Comparison of ENCODE assay signal across 19 cellular contexts in genomic region chr3:4703054-4703480, GRCh38.
DNase-seq lines count a peak whose midpoint lies in the region; ATAC-seq and TF ChIP-seq lines count a peak whose summit lies in the region.
"Had no signal": no experiment of that assay in that cellular context is flagged by ENCODE, and none has a peak within 500 bp of the region (broad histone marks: within the 10 kb centered on the region; RNA-seq: fewer than 3 reads in every experiment).

No MANE protein-coding gene starts in this region.

- peaks cover 20% of the 10 kb centered on the region for H3K9me3 Mint-ChIP-seq in activated CD4-positive, alpha-beta T cell treated with anti-CD3 and anti-CD28 coated beads, Interleukin-2, amount 10 ng/mL, durations not matched to agents 24 days and 14 days
- no peaks in the 10 kb centered on the region for H3K9me3 Mint-ChIP-seq in stimulated activated effector memory CD8-positive, alpha-beta T cell treated with anti-CD3 and anti-CD28 coated beads, Interleukin-12 subunit alpha, Interleukin-12 subunit beta, amount 100 ng/mL, for 72 hours
- no peaks in the 10 kb centered on the region for H3K9me3 Mint-ChIP-seq in CD4-positive, alpha-beta T cell
- H3K9me3 Mint-ChIP-seq: CD8-positive, alpha-beta memory T cell; HFFc6; WTC11 had no signal

- POLR2A ChIA-PET in CD4-positive, alpha-beta T cell (lab: Charles Lee), result no interaction called here

- no peaks in the 10 kb centered on the region for H3K9me3 ChIP-seq in CD4-positive, alpha-beta T cell (ENCODE audit: control insufficient read depth, low read length)
- H3K9me3 ChIP-seq: Peyer's patch had no signal

- peak overlapping the region; percentile 11 for H3K4me3 Mint-ChIP-seq in activated CD4-positive, alpha-beta T cell treated with anti-CD3 and anti-CD28 coated beads, Interleukin-2, amount 10 ng/mL, durations not matched to agents 24 days and 14 days
- H3K4me3 Mint-ChIP-seq in stimulated activated effector memory CD8-positive, alpha-beta T cell treated with anti-CD3 and anti-CD28 coated beads, Interleukin-12 subunit alpha, Interleukin-12 subunit beta, amount 100 ng/mL, for 72 hours, result no peak overlapping the region
- no peak overlapping the region for H3K4me3 Mint-ChIP-seq in CD4-positive, alpha-beta T cell
- H3K4me3 Mint-ChIP-seq: CD8-positive, alpha-beta memory T cell; HFFc6; WTC11 had no signal

- intact Hi-C loops in activated CD4-positive, alpha-beta T cell treated with anti-CD3 and anti-CD28 coated beads, Interleukin-2, amount 10 ng/mL, durations not matched to agents 24 days and 14 days (cut with micrococcal nuclease), result no loop called here
- intact Hi-C loops in CD4-positive, alpha-beta T cell (cut with DNase I, micrococcal nuclease), result no loop called here

- peaks cover 26% of the 10 kb centered on the region for H3K4me1 Mint-ChIP-seq in activated CD4-positive, alpha-beta T cell treated with anti-CD3 and anti-CD28 coated beads, Interleukin-2, amount 10 ng/mL, durations not matched to agents 24 days and 14 days
- H3K4me1 Mint-ChIP-seq in stimulated activated effector memory CD8-positive, alpha-beta T cell treated with anti-CD3 and anti-CD28 coated beads, Interleukin-12 subunit alpha, Interleukin-12 subunit beta, amount 100 ng/mL, for 72 hours, result peaks cover 11% of the 10 kb centered on the region
- no peaks in the 10 kb centered on the region for H3K4me1 Mint-ChIP-seq in CD4-positive, alpha-beta T cell (ENCODE audit: low read depth)

- H3K4me3 ChIP-seq in cardiac fibroblast (replicated peaks in 1 of 2; ENCODE audit: low read depth in 2 of 2, low read length in 2 of 2), result no peak overlapping the region
- H3K4me3 ChIP-seq: GM12878, Peyer's patch had no signal

- ATAC-seq in left lobe of liver, result peak; percentile 90
- no peak for ATAC-seq in stimulated activated effector memory CD8-positive, alpha-beta T cell treated with anti-CD3 and anti-CD28 coated beads, Interleukin-12 subunit alpha, Interleukin-12 subunit beta, amount 100 ng/mL, for 72 hours
- no peak for ATAC-seq in CD4-positive, alpha-beta T cell (ENCODE audit: poor library complexity)
- ATAC-seq: GM12878, WTC11 had no signal

- TF ChIP-seq CTCF in cardiac fibroblast (IDR thresholded peaks at IDR 0.05; ENCODE audit: low read depth, low read length), result no peak
- no peak for TF ChIP-seq CTCF in CD4-positive, alpha-beta T cell (IDR thresholded peaks at IDR 0.05)

- no peak for DNase-seq in activated CD4-positive, alpha-beta T cell treated with anti-CD3 and anti-CD28 coated beads, Interleukin-2, amount 10 ng/mL, durations not matched to agents 24 days and 14 days
- no peak for DNase-seq in activated CD4-positive, alpha-beta T cell treated with anti-CD3 and anti-CD28 coated beads, Interleukin-2, amount 50 U/mL, for 1 hour
- DNase-seq in cardiac fibroblast (ENCODE audit: low read depth in 2 of 2) (peak; percentile 33 to 43), left lobe of liver (ENCODE audit: low spot score) (no peak), middle frontal gyrus (ENCODE audit: extremely low spot score, low spot score) (no peak), activated gamma-delta T cell treated with Interleukin-2 at 50 U/mL for 16 hours (no peak)
- no peak for DNase-seq in stimulated activated effector memory CD8-positive, alpha-beta T cell treated with anti-CD3 and anti-CD28 coated beads, Interleukin-12 subunit alpha, Interleukin-12 subunit beta, amount 100 ng/mL, for 72 hours (ENCODE audit: low spot score in 2 of 2)
- DNase-seq in CD4-positive, alpha-beta T cell, result no peak
- DNase-seq: anterior cingulate cortex; CD8-positive, alpha-beta memory T cell; foreskin melanocyte; HFFc6; NCI-H1930; NCI-H526 treated with DMSO at 0.1 percent for 48 hours; Peyer's patch; SW 1271 had no signal

- no peaks in the 10 kb centered on the region for H3K27me3 ChIP-seq in CD4-positive, alpha-beta T cell (ENCODE audit: control insufficient read depth, insufficient read depth, low read length)
- H3K27me3 ChIP-seq: Peyer's patch had no signal

- H3K27ac Mint-ChIP-seq in activated CD4-positive, alpha-beta T cell treated with anti-CD3 and anti-CD28 coated beads, Interleukin-2, amount 10 ng/mL, durations not matched to agents 24 days and 14 days, result peak overlapping the region; percentile 64
- peak overlapping the region; percentile 30 for H3K27ac Mint-ChIP-seq in stimulated activated effector memory CD8-positive, alpha-beta T cell treated with anti-CD3 and anti-CD28 coated beads, Interleukin-12 subunit alpha, Interleukin-12 subunit beta, amount 100 ng/mL, for 72 hours
- no peak overlapping the region for H3K27ac Mint-ChIP-seq in CD4-positive, alpha-beta T cell
- H3K27ac Mint-ChIP-seq: HFFc6, progenitor cell of endocrine pancreas, WTC11 had no signal

- H3K27ac ChIP-seq in CD4-positive, alpha-beta T cell (ENCODE audit: low read depth, low read length), result no peak overlapping the region

- CTCF ChIA-PET in CD4-positive, alpha-beta T cell (lab: Charles Lee), result no interaction called here

- no peaks in the 10 kb centered on the region for H3K27me3 Mint-ChIP-seq in activated CD4-positive, alpha-beta T cell treated with anti-CD3 and anti-CD28 coated beads, Interleukin-2, amount 10 ng/mL, durations not matched to agents 24 days and 14 days
- H3K27me3 Mint-ChIP-seq in CD4-positive, alpha-beta T cell, result no peaks in the 10 kb centered on the region
- H3K27me3 Mint-ChIP-seq: CD8-positive, alpha-beta memory T cell had no signal

- peaks cover 86% of the 10 kb centered on the region for H3K36me3 Mint-ChIP-seq in activated CD4-positive, alpha-beta T cell treated with anti-CD3 and anti-CD28 coated beads, Interleukin-2, amount 10 ng/mL, durations not matched to agents 24 days and 14 days (ENCODE audit: low read depth)
- H3K36me3 Mint-ChIP-seq in stimulated activated effector memory CD8-positive, alpha-beta T cell treated with anti-CD3 and anti-CD28 coated beads, Interleukin-12 subunit alpha, Interleukin-12 subunit beta, amount 100 ng/mL, for 72 hours, result peaks cover 85% of the 10 kb centered on the region
- peaks cover 98% of the 10 kb centered on the region for H3K36me3 Mint-ChIP-seq in CD4-positive, alpha-beta T cell (ENCODE audit: low read depth)

Comparison
In these comparisons a context has a peak if more than half of its experiments do, and no peak if none do; other contexts are left out.
1. DNase-seq: peak in cardiac fibroblast (2 of 2); none in activated CD4-positive, alpha-beta T cell treated with anti-CD3 and anti-CD28 coated beads, Interleukin-2, amount 10 ng/mL, durations not matched to agents 24 days and 14 days (single experiment), activated CD4-positive, alpha-beta T cell treated with anti-CD3 and anti-CD28 coated beads, Interleukin-2, amount 50 U/mL, for 1 hour (single experiment), left lobe of liver (single experiment), stimulated activated effector memory CD8-positive, alpha-beta T cell treated with anti-CD3 and anti-CD28 coated beads, Interleukin-12 subunit alpha, Interleukin-12 subunit beta, amount 100 ng/mL, for 72 hours (0 of 2), middle frontal gyrus (single experiment), CD4-positive, alpha-beta T cell (0 of 10) and activated gamma-delta T cell treated with Interleukin-2 at 50 U/mL for 16 hours (single experiment).